12 cellular contexts compared by ENCODE assay signal in genomic region chr4:184528713-184529112, GRCh38.
"Had no signal": no experiment of that assay in that cellular context is flagged by ENCODE, and none has a peak within 500 bp of the region (broad histone marks: within the 10 kb centered on the region; RNA-seq: fewer than 3 reads in every experiment).

No MANE protein-coding gene starts in this region.

- ATAC-seq: gastrocnemius medialis; left lobe of liver; stimulated activated memory B cell treated with anti-CD40 and anti-IgM and Interleukin-4, amounts not matched to agents 10 μg/mL and 1 μg/mL and 100 μg/mL, for 72 hours had no signal

- H3K36me3 ChIP-seq: gastrocnemius medialis, spleen, tibial nerve had no signal

- H3K27ac Mint-ChIP-seq: stimulated activated memory B cell treated with anti-CD40 and anti-IgM and Interleukin-4, amounts not matched to agents 10 μg/mL and 1 μg/mL and 100 μg/mL, for 72 hours had no signal

- DNase-seq: activated CD4-positive, alpha-beta T cell treated with anti-CD3 and anti-CD28 coated beads, Interleukin-2, amount 50 U/mL, for 1 hour; aorta; gastrocnemius medialis; kidney; retina; spleen; stimulated activated CD4-positive, alpha-beta T cell treated with anti-CD3 and anti-CD28 coated beads, Interleukin-4, amount 100 ng/mL, for 4 hours had no signal

- H3K27me3 ChIP-seq: gastrocnemius medialis, spleen, tibial nerve had no signal

- H3K4me3 Mint-ChIP-seq: stimulated activated memory B cell treated with anti-CD40 and anti-IgM and Interleukin-4, amounts not matched to agents 10 μg/mL and 1 μg/mL and 100 μg/mL, for 72 hours had no signal

- H3K9me3 Mint-ChIP-seq: stimulated activated memory B cell treated with anti-CD40 and anti-IgM and Interleukin-4, amounts not matched to agents 10 μg/mL and 1 μg/mL and 100 μg/mL, for 72 hours had no signal

- H3K27ac ChIP-seq: coronary artery, gastrocnemius medialis, spleen, tibial nerve had no signal

- H3K4me3 ChIP-seq: coronary artery, gastrocnemius medialis, lung, spleen, tibial nerve had no signal

- H3K27me3 Mint-ChIP-seq: stimulated activated memory B cell treated with anti-CD40 and anti-IgM and Interleukin-4, amounts not matched to agents 10 μg/mL and 1 μg/mL and 100 μg/mL, for 72 hours had no signal
